ENCODE assay signal across 19 cellular contexts in the genomic region with DNA sequence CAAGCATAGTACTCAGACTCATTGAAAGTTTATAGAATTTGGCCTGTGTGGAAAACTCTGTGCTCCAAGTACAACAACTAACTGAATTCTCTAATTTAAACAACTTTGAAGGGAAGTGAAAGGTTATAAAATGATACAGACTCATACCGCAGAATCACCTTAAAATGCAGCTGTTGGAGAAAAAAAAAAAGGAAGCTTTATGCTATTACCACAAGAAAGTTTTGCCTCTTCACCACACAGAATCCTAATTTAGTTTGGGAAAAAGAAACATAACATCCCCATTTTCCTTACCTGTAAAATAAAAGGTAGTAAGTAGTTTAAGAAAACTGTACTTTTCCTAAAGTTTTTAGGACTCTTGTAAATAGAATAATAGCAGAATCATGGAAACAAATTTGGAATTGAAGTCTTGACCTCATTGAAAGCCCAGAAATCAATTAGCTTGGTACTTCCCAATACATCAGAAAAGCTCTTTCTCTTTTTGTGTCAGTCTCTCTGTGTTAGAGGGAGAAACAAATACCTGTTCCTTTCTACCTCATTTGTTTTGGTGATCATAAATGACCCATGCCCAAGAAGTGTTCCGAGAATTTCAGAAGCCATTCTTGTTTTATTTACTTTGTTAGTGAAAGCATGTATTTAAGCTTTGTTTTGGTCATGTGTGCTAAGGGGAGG.
DNase-seq lines count a peak whose midpoint lies in the region; ATAC-seq and TF ChIP-seq lines count a peak whose summit lies in the region.
"Had no signal": no experiment of that assay in that cellular context is flagged by ENCODE, and none has a peak within 500 bp of the region (broad histone marks: within the 10 kb centered on the region; RNA-seq: fewer than 3 reads in every experiment).

No MANE protein-coding gene starts in this region.

- no peak for DNase-seq in natural killer cell treated with Interleukin-12 subunit alpha and Interleukin-12 subunit beta and Interleukin-15 and Interleukin-18, amount 100 ng/mL, for 72 hours (ENCODE audit: low spot score)
- DNase-seq in natural killer cell (no peak), pons (ENCODE audit: low spot score) (no peak), EL (no peak)
- DNase-seq in activated T-helper 1 cell treated with anti-CD3 and anti-CD28 coated beads, Interleukin-12 subunit alpha, Interleukin-12 subunit beta, Interleukin-2, Interleukin-4 antibody, amounts not matched to agents 30 ng/mL and 10 ng/mL and 1 ng/mL, durations not matched to agents 14 hours and 24 hours and 36 hours (ENCODE audit: low spot score): no peak
- DNase-seq in activated effector memory CD4-positive, alpha-beta T cell treated with anti-CD3 and anti-CD28 coated beads, Interleukin-2, amount 50 U/mL, for 16 hours: no peak
- DNase-seq: activated CD4-positive, alpha-beta T cell treated with anti-CD3 and anti-CD28 coated beads, Interleukin-2, amount 50 U/mL, for 4 hours; activated effector memory CD4-positive, alpha-beta T cell treated with Interleukin-2 at 50 U/mL for 16 hours; foreskin melanocyte; IMR-90; kidney; NCI-H146; NCI-H2171 treated with DMSO at 0.1 percent for 48 hours; NCI-H82; Peyer's patch; stimulated activated CD4-positive, alpha-beta T cell treated with anti-CD3 and anti-CD28 coated beads, Interleukin-4, amount 100 ng/mL, for 24 hours had no signal

- ATAC-seq in natural killer cell treated with Interleukin-12 subunit alpha and Interleukin-12 subunit beta and Interleukin-15 and Interleukin-18, amount 100 ng/mL, for 72 hours: no peak
- no peak for ATAC-seq in natural killer cell
- peak; percentile 32 for ATAC-seq in GM21381 (IDR thresholded peaks at IDR 0.05; ENCODE audit: unreplicated experiment)

- H3K27me3 Mint-ChIP-seq in natural killer cell treated with Interleukin-12 subunit alpha and Interleukin-12 subunit beta and Interleukin-15 and Interleukin-18, amount 100 ng/mL, for 72 hours: no peaks in the 10 kb centered on the region
- H3K27me3 Mint-ChIP-seq in natural killer cell (ENCODE audit: low read depth in 2 of 2): no peaks in the 10 kb centered on the region
- H3K27me3 Mint-ChIP-seq in activated T-helper 1 cell treated with anti-CD3 and anti-CD28 coated beads, Interleukin-12 subunit alpha, Interleukin-12 subunit beta, Interleukin-2, Interleukin-4 antibody, amounts not matched to agents 30 ng/mL and 10 ng/mL and 1 ng/mL, durations not matched to agents 14 hours and 24 hours and 36 hours (ENCODE audit: insufficient read depth): no peaks in the 10 kb centered on the region
- H3K27me3 Mint-ChIP-seq in stimulated activated naive CD8-positive, alpha-beta T cell treated with anti-CD3 and anti-CD28 coated beads, Interleukin-15, Interleukin-2, amounts not matched to agents 100 ng/mL and 50 ng/mL, for 24 hours: no peaks in the 10 kb centered on the region
- H3K27me3 Mint-ChIP-seq: brain had no signal

- H3K4me1 Mint-ChIP-seq in natural killer cell treated with Interleukin-12 subunit alpha and Interleukin-12 subunit beta and Interleukin-15 and Interleukin-18, amount 100 ng/mL, for 72 hours (ENCODE audit: low read depth in 2 of 2): peaks cover 31 to 34% of the 10 kb centered on the region in 2 donors
- peaks cover 18 to 23% of the 10 kb centered on the region in 2 donors for H3K4me1 Mint-ChIP-seq in natural killer cell
- peaks cover 76% of the 10 kb centered on the region for H3K4me1 Mint-ChIP-seq in activated T-helper 1 cell treated with anti-CD3 and anti-CD28 coated beads, Interleukin-12 subunit alpha, Interleukin-12 subunit beta, Interleukin-2, Interleukin-4 antibody, amounts not matched to agents 30 ng/mL and 10 ng/mL and 1 ng/mL, durations not matched to agents 14 hours and 24 hours and 36 hours (ENCODE audit: low read depth)
- peaks cover 78% of the 10 kb centered on the region for H3K4me1 Mint-ChIP-seq in stimulated activated naive CD8-positive, alpha-beta T cell treated with anti-CD3 and anti-CD28 coated beads, Interleukin-15, Interleukin-2, amounts not matched to agents 100 ng/mL and 50 ng/mL, for 24 hours (ENCODE audit: low read depth)
- H3K4me1 Mint-ChIP-seq: brain had no signal

- intact Hi-C loops in natural killer cell (cut with micrococcal nuclease): no loop called here
- intact Hi-C loops in activated T-helper 1 cell treated with anti-CD3 and anti-CD28 coated beads, Interleukin-12 subunit alpha, Interleukin-12 subunit beta, Interleukin-2, Interleukin-4 antibody, amounts not matched to agents 30 ng/mL and 10 ng/mL and 1 ng/mL, durations not matched to agents 14 hours and 24 hours and 36 hours (cut with micrococcal nuclease): loop anchor here (1.0 to 5.0 kb wide), 5 partner anchors 9 to 437 kb away; a partner anchor contains a TSS

- TF ChIP-seq CTCF in natural killer cell (IDR thresholded peaks at IDR 0.05): no peak

- H3K4me3 Mint-ChIP-seq in natural killer cell treated with Interleukin-12 subunit alpha and Interleukin-12 subunit beta and Interleukin-15 and Interleukin-18, amount 100 ng/mL, for 72 hours: peak overlapping the region; percentile 36
- no peak overlapping the region for H3K4me3 Mint-ChIP-seq in natural killer cell
- no peak overlapping the region for H3K4me3 Mint-ChIP-seq in activated T-helper 1 cell treated with anti-CD3 and anti-CD28 coated beads, Interleukin-12 subunit alpha, Interleukin-12 subunit beta, Interleukin-2, Interleukin-4 antibody, amounts not matched to agents 30 ng/mL and 10 ng/mL and 1 ng/mL, durations not matched to agents 14 hours and 24 hours and 36 hours
- no peak overlapping the region for H3K4me3 Mint-ChIP-seq in stimulated activated naive CD8-positive, alpha-beta T cell treated with anti-CD3 and anti-CD28 coated beads, Interleukin-15, Interleukin-2, amounts not matched to agents 100 ng/mL and 50 ng/mL, for 24 hours
- H3K4me3 Mint-ChIP-seq: brain had no signal

- H3K36me3 Mint-ChIP-seq in natural killer cell treated with Interleukin-12 subunit alpha and Interleukin-12 subunit beta and Interleukin-15 and Interleukin-18, amount 100 ng/mL, for 72 hours: peaks cover 51% of the 10 kb centered on the region
- H3K36me3 Mint-ChIP-seq in natural killer cell: peaks cover 22% of the 10 kb centered on the region
- peaks cover 72% of the 10 kb centered on the region for H3K36me3 Mint-ChIP-seq in activated T-helper 1 cell treated with anti-CD3 and anti-CD28 coated beads, Interleukin-12 subunit alpha, Interleukin-12 subunit beta, Interleukin-2, Interleukin-4 antibody, amounts not matched to agents 30 ng/mL and 10 ng/mL and 1 ng/mL, durations not matched to agents 14 hours and 24 hours and 36 hours (ENCODE audit: low read depth)
- peaks cover 89% of the 10 kb centered on the region for H3K36me3 Mint-ChIP-seq in stimulated activated naive CD8-positive, alpha-beta T cell treated with anti-CD3 and anti-CD28 coated beads, Interleukin-15, Interleukin-2, amounts not matched to agents 100 ng/mL and 50 ng/mL, for 24 hours (ENCODE audit: low read depth)

- H3K27ac Mint-ChIP-seq in natural killer cell treated with Interleukin-12 subunit alpha and Interleukin-12 subunit beta and Interleukin-15 and Interleukin-18, amount 100 ng/mL, for 72 hours: peak overlapping the region; percentile 43 to 57
- H3K27ac Mint-ChIP-seq in natural killer cell: no peak overlapping the region
- peak overlapping the region; percentile 79 for H3K27ac Mint-ChIP-seq in activated T-helper 1 cell treated with anti-CD3 and anti-CD28 coated beads, Interleukin-12 subunit alpha, Interleukin-12 subunit beta, Interleukin-2, Interleukin-4 antibody, amounts not matched to agents 30 ng/mL and 10 ng/mL and 1 ng/mL, durations not matched to agents 14 hours and 24 hours and 36 hours
- peak overlapping the region; percentile 85 for H3K27ac Mint-ChIP-seq in stimulated activated naive CD8-positive, alpha-beta T cell treated with anti-CD3 and anti-CD28 coated beads, Interleukin-15, Interleukin-2, amounts not matched to agents 100 ng/mL and 50 ng/mL, for 24 hours
- H3K27ac Mint-ChIP-seq: brain had no signal

- no peaks in the 10 kb centered on the region for H3K9me3 Mint-ChIP-seq in natural killer cell treated with Interleukin-12 subunit alpha and Interleukin-12 subunit beta and Interleukin-15 and Interleukin-18, amount 100 ng/mL, for 72 hours
- no peaks in the 10 kb centered on the region for H3K9me3 Mint-ChIP-seq in natural killer cell
- no peaks in the 10 kb centered on the region for H3K9me3 Mint-ChIP-seq in activated T-helper 1 cell treated with anti-CD3 and anti-CD28 coated beads, Interleukin-12 subunit alpha, Interleukin-12 subunit beta, Interleukin-2, Interleukin-4 antibody, amounts not matched to agents 30 ng/mL and 10 ng/mL and 1 ng/mL, durations not matched to agents 14 hours and 24 hours and 36 hours
- H3K9me3 Mint-ChIP-seq in stimulated activated naive CD8-positive, alpha-beta T cell treated with anti-CD3 and anti-CD28 coated beads, Interleukin-15, Interleukin-2, amounts not matched to agents 100 ng/mL and 50 ng/mL, for 24 hours: no peaks in the 10 kb centered on the region

Comparison
In these comparisons a context has a peak if more than half of its experiments do, and no peak if none do; other contexts are left out.
1. H3K27ac Mint-ChIP-seq: peak in natural killer cell treated with Interleukin-12 subunit alpha and Interleukin-12 subunit beta and Interleukin-15 and Interleukin-18, amount 100 ng/mL, for 72 hours (2 of 2), activated T-helper 1 cell treated with anti-CD3 and anti-CD28 coated beads, Interleukin-12 subunit alpha, Interleukin-12 subunit beta, Interleukin-2, Interleukin-4 antibody, amounts not matched to agents 30 ng/mL and 10 ng/mL and 1 ng/mL, durations not matched to agents 14 hours and 24 hours and 36 hours (single experiment) and stimulated activated naive CD8-positive, alpha-beta T cell treated with anti-CD3 and anti-CD28 coated beads, Interleukin-15, Interleukin-2, amounts not matched to agents 100 ng/mL and 50 ng/mL, for 24 hours (single experiment); none in natural killer cell (0 of 2).